In genomic region chr18:62572456-62572855, GRCh38 we compare ENCODE assay signal across 15 cellular contexts. TPM values are rescaled to one million over a fixed set of nuclear protein-coding genes. Genes with fewer than 3 reads are reported as not detected.
DNase-seq lines count a peak whose midpoint lies in the region; ATAC-seq and TF ChIP-seq lines count a peak whose summit lies in the region.
"Had no signal": no experiment of that assay in that cellular context is flagged by ENCODE, and none has a peak within 500 bp of the region (broad histone marks: within the 10 kb centered on the region; RNA-seq: fewer than 3 reads in every experiment).

No MANE protein-coding gene starts in this region.

- H3K27me3 ChIP-seq in IMR-90 (ENCODE audit: control insufficient read depth, insufficient read depth, low read length) (no peaks in the 10 kb centered on the region), foreskin keratinocyte (no peaks in the 10 kb centered on the region), PC-3 (ENCODE audit: low read length) (no peaks in the 10 kb centered on the region)
- H3K27me3 ChIP-seq: BLaER1 treated with 17β-estradiol and CSF1 and Interleukin-3, amounts not matched to agents 10 nM and 100 nM had no signal

- H3K23ac ChIP-seq in IMR-90 (ENCODE audit: low read depth, low read length) = no peak overlapping the region

- no CpG with 5 or more reads among the region's 3 CpGs for WGBS in IMR-90 (ENCODE audit: extremely low coverage in 2 of 2, insufficient read length in 1 of 2), 2 experiments

- H3K9me3 Mint-ChIP-seq in activated CD4-positive, alpha-beta T cell treated with anti-CD3 and anti-CD28 coated beads, Interleukin-2, amount 10 ng/mL, durations not matched to agents 7 days and 5 days = no peaks in the 10 kb centered on the region
- H3K9me3 Mint-ChIP-seq in activated naive CD8-positive, alpha-beta T cell treated with anti-CD3 and anti-CD28 coated beads, Interleukin-2, amount 50 U/mL, for 24 hours = no peaks in the 10 kb centered on the region

- H3K36me3 Mint-ChIP-seq in activated CD4-positive, alpha-beta T cell treated with anti-CD3 and anti-CD28 coated beads, Interleukin-2, amount 10 ng/mL, durations not matched to agents 7 days and 5 days (ENCODE audit: low read depth) = peaks cover 85% of the 10 kb centered on the region
- H3K36me3 Mint-ChIP-seq in activated naive CD8-positive, alpha-beta T cell treated with anti-CD3 and anti-CD28 coated beads, Interleukin-2, amount 50 U/mL, for 24 hours (ENCODE audit: low read depth) = peaks cover 76% of the 10 kb centered on the region

- no peak overlapping the region for H3K4me2 ChIP-seq in IMR-90 (ENCODE audit: low read depth, low read length)
- H3K4me2 ChIP-seq in PC-3 (ENCODE audit: low read length) = no peak overlapping the region
- H3K4me2 ChIP-seq: BLaER1 treated with 17β-estradiol and CSF1 and Interleukin-3, amounts not matched to agents 10 nM and 100 nM had no signal

- H3K27ac ChIP-seq in IMR-90 (ENCODE audit: insufficient read depth, low read length) = no peak overlapping the region; the same call in 1 of the 2 replicates
- H3K27ac ChIP-seq in foreskin keratinocyte = peak overlapping the region; percentile 7
- H3K27ac ChIP-seq in PC-3 (ENCODE audit: low read length) = no peak overlapping the region
- H3K27ac ChIP-seq: BLaER1 treated with 17β-estradiol and CSF1 and Interleukin-3, amounts not matched to agents 10 nM and 100 nM had no signal

- H3K4ac ChIP-seq in IMR-90 (ENCODE audit: low read depth, low read length) = no peak overlapping the region

- H3K9me1 ChIP-seq in IMR-90 (ENCODE audit: insufficient read depth, low read length) = no peaks in the 10 kb centered on the region; the same call in 1 of the 2 replicates

- H3F3A ChIP-seq in PC-3 (ENCODE audit: low read length, unreplicated experiment) = no peaks in the 10 kb centered on the region

- H3K14ac ChIP-seq in IMR-90 (replicated peaks; ENCODE audit: low read depth, low read length) = no peak overlapping the region

- no peak overlapping the region for H2AK9ac ChIP-seq in IMR-90 (replicated peaks; ENCODE audit: low read depth, low read length, poor library complexity)

- no peaks in the 10 kb centered on the region for H4K20me1 ChIP-seq in IMR-90 (ENCODE audit: insufficient read depth, low read length)
- no peaks in the 10 kb centered on the region for H4K20me1 ChIP-seq in PC-3 (ENCODE audit: low read length)

- in situ Hi-C loops in IMR-90 (cut with MboI; ENCODE audit: low sequenced_read_pairs) = loop anchor here (10.0 to 25.0 kb wide), 2 partner anchors 285 to 388 kb away; partner anchors contain the start of genes PIGN and RELCH

- peaks cover 0 to 6% of the 10 kb centered on the region in 2 experiments; a peak in 1 of 4 replicates for H3K79me1 ChIP-seq in IMR-90 (ENCODE audit: low read depth in 1 of 2, low read length in 2 of 2)

- H3K4me1 Mint-ChIP-seq in activated CD4-positive, alpha-beta T cell treated with anti-CD3 and anti-CD28 coated beads, Interleukin-2, amount 10 ng/mL, durations not matched to agents 7 days and 5 days = peaks cover 38% of the 10 kb centered on the region
- H3K4me1 Mint-ChIP-seq in activated naive CD8-positive, alpha-beta T cell treated with anti-CD3 and anti-CD28 coated beads, Interleukin-2, amount 50 U/mL, for 24 hours = peaks cover 26% of the 10 kb centered on the region

- H3K36me3 ChIP-seq in IMR-90 (ENCODE audit: control insufficient read depth, insufficient read depth, low read length) (peaks cover 16% of the 10 kb centered on the region), PC-3 (ENCODE audit: low read depth, low read length) (peaks cover 45% of the 10 kb centered on the region)

- no peak overlapping the region for H3K4me3 Mint-ChIP-seq in activated CD4-positive, alpha-beta T cell treated with anti-CD3 and anti-CD28 coated beads, Interleukin-2, amount 10 ng/mL, durations not matched to agents 7 days and 5 days
- no peak overlapping the region for H3K4me3 Mint-ChIP-seq in activated naive CD8-positive, alpha-beta T cell treated with anti-CD3 and anti-CD28 coated beads, Interleukin-2, amount 50 U/mL, for 24 hours

- H2BK20ac ChIP-seq in IMR-90 (ENCODE audit: low read depth, low read length) = no peak overlapping the region

- no peak for TF ChIP-seq RAD21 in IMR-90 (IDR thresholded peaks at IDR 0.05; ENCODE audit: low read length)

- peak overlapping the region; percentile 37 for H3K27ac Mint-ChIP-seq in activated CD4-positive, alpha-beta T cell treated with anti-CD3 and anti-CD28 coated beads, Interleukin-2, amount 10 ng/mL, durations not matched to agents 7 days and 5 days
- H3K27ac Mint-ChIP-seq in activated naive CD8-positive, alpha-beta T cell treated with anti-CD3 and anti-CD28 coated beads, Interleukin-2, amount 50 U/mL, for 24 hours = peak overlapping the region; percentile 19

- BruUV-seq in IMR-90 (replicated peaks; lab: Mats Ljungman, UMichigan) = no TSS peak
- BruUV-seq in PC-3 (replicated peaks; lab: Mats Ljungman, UMichigan) = no TSS peak

- H2BK15ac ChIP-seq in IMR-90 (ENCODE audit: low read depth, low read length) = no peak overlapping the region

- no peak for TF ChIP-seq POLR2A in IMR-90 (IDR thresholded peaks at IDR 0.05; ENCODE audit: low read depth, low read length)

- dilution Hi-C loops in IMR-90 (cut with HindIII; ENCODE audit: low sequenced_read_pairs, unreplicated experiment) = no loop called here

- H3K4me1 ChIP-seq in IMR-90 (ENCODE audit: control insufficient read depth, insufficient read depth, low read length) = peaks cover 4% of the 10 kb centered on the region; the same call in 1 of the 2 replicates
- peaks cover 13% of the 10 kb centered on the region for H3K4me1 ChIP-seq in foreskin keratinocyte
- H3K4me1 ChIP-seq in PC-3 (ENCODE audit: insufficient read depth, low read length) = no peaks in the 10 kb centered on the region

- intact Hi-C loops in IMR-90 (cut with micrococcal nuclease) (no loop called here), PC-3 (cut with micrococcal nuclease) (no loop called here)

- no peaks in the 10 kb centered on the region for H3K9me2 ChIP-seq in PC-3 (replicated peaks; ENCODE audit: low read length)

- H3K18ac ChIP-seq in IMR-90 (ENCODE audit: low read depth, low read length) = peak overlapping the region; percentile 91; the same call in 1 of the 2 replicates

- no peak overlapping the region for H3K56ac ChIP-seq in IMR-90 (ENCODE audit: extremely low read depth, insufficient read depth, low read length)

- H3K27me3 Mint-ChIP-seq in activated CD4-positive, alpha-beta T cell treated with anti-CD3 and anti-CD28 coated beads, Interleukin-2, amount 10 ng/mL, durations not matched to agents 7 days and 5 days = no peaks in the 10 kb centered on the region
- H3K27me3 Mint-ChIP-seq in activated naive CD8-positive, alpha-beta T cell treated with anti-CD3 and anti-CD28 coated beads, Interleukin-2, amount 50 U/mL, for 24 hours = no peaks in the 10 kb centered on the region

- TF ChIP-seq CTCF in IMR-90 (conservative IDR thresholded peaks at IDR 0.05; ENCODE audit: low read depth, low read length) (no peak), foreskin keratinocyte (conservative IDR thresholded peaks at IDR 0.05) (no peak), PC-3 (conservative IDR thresholded peaks at IDR 0.05; ENCODE audit: low read depth, low read length) (no peak)

- DNase-seq in activated CD4-positive, alpha-beta T cell treated with anti-CD3 and anti-CD28 coated beads, Interleukin-2, amount 10 ng/mL, durations not matched to agents 7 days and 5 days = no peak
- DNase-seq in activated CD4-positive, alpha-beta T cell treated with anti-CD3 and anti-CD28 coated beads, Interleukin-2, amount 50 U/mL, for 48 hours = no peak
- DNase-seq in IMR-90 (no peak), foreskin keratinocyte (peak in 1 of 2 donors; percentile 65), globus pallidus (ENCODE audit: low spot score) (no peak), PC-3 (no peak)
- DNase-seq in activated naive CD8-positive, alpha-beta T cell treated with anti-CD3 and anti-CD28 coated beads, Interleukin-2, amount 50 U/mL, for 24 hours = no peak
- DNase-seq in central memory CD4-positive, alpha-beta T cell = no peak
- DNase-seq: H7, MM.1S, NCI-H187 treated with DMSO at 0.1 percent for 48 hours, NCI-H2171, NCI-H82 had no signal

- H2AFZ ChIP-seq in IMR-90 (replicated peaks; ENCODE audit: low read length, poor library complexity) (no peak overlapping the region), PC-3 (ENCODE audit: low read length) (no peak overlapping the region)

- H4K5ac ChIP-seq in IMR-90 (ENCODE audit: low read depth, low read length) = no peak overlapping the region

- no peak overlapping the region for H2BK120ac ChIP-seq in IMR-90 (ENCODE audit: low read depth, low read length)

- H4K8ac ChIP-seq in IMR-90 (ENCODE audit: low read depth in 2 of 2, low read length in 2 of 2) = peak overlapping the region in 1 of 2 experiments; percentile 19; a peak in 1 of 4 replicates

- H3K4me3 ChIP-seq in IMR-90 (ENCODE audit: insufficient read depth, low read depth, low read length) (no peak overlapping the region), PC-3 (ENCODE audit: low read length) (no peak overlapping the region)
- H3K4me3 ChIP-seq: BLaER1 treated with 17β-estradiol and CSF1 and Interleukin-3, amounts not matched to agents 10 nM and 100 nM had no signal

- H3K79me2 ChIP-seq in PC-3 (ENCODE audit: low read length) = no peaks in the 10 kb centered on the region

- POLR2A ChIA-PET in activated CD4-positive, alpha-beta T cell treated with anti-CD3 and anti-CD28 coated beads, Interleukin-2, amount 10 ng/mL, durations not matched to agents 7 days and 5 days (lab: Charles Lee) = no interaction called here
- POLR2A ChIA-PET in IMR-90 (lab: Charles Lee; ENCODE audit: unreplicated experiment) = no interaction called here
- POLR2A ChIA-PET in PC-3 (lab: Charles Lee; ENCODE audit: unreplicated experiment) = no interaction called here

- H3K9ac ChIP-seq in IMR-90 (ENCODE audit: low read depth, low read length) = no peak overlapping the region
- no peak overlapping the region for H3K9ac ChIP-seq in PC-3 (ENCODE audit: low read length)
- H3K9ac ChIP-seq: BLaER1 treated with 17β-estradiol and CSF1 and Interleukin-3, amounts not matched to agents 10 nM and 100 nM had no signal

- CTCF ChIA-PET in activated CD4-positive, alpha-beta T cell treated with anti-CD3 and anti-CD28 coated beads, Interleukin-2, amount 10 ng/mL, durations not matched to agents 7 days and 5 days (lab: Charles Lee) = interaction anchor here (2.1 kb wide), 1 partner anchor 11 kb away, joined by 8 read pairs; no protein-coding TSS in a partner anchor
- CTCF ChIA-PET in IMR-90 (lab: Yijun Ruan, JAX) (interaction anchor here (1.1 kb wide), 1 partner anchor 11 kb away, joined by 3 read pairs; no protein-coding TSS in a partner anchor), PC-3 (lab: Charles Lee) (no interaction called here)

- H3K9me3 ChIP-seq in IMR-90 (ENCODE audit: control insufficient read depth, insufficient read depth, low read length) (no peaks in the 10 kb centered on the region), PC-3 (ENCODE audit: low read length) (no peaks in the 10 kb centered on the region)

- ATAC-seq in IMR-90 (ENCODE audit: low read depth) = no peak
- no peak for ATAC-seq in activated naive CD8-positive, alpha-beta T cell treated with anti-CD3 and anti-CD28 coated beads, Interleukin-2, amount 50 U/mL, for 24 hours
- ATAC-seq in foreskin keratinocyte = peak; percentile 36
- no peak for ATAC-seq in PC-3
- ATAC-seq: HepG2 had no signal

- H4K91ac ChIP-seq in IMR-90 (ENCODE audit: insufficient read depth, low read depth, low read length) = no peak overlapping the region

- H2BK5ac ChIP-seq in IMR-90 (ENCODE audit: low read depth, low read length, poor library complexity, severe bottlenecking) = no peak overlapping the region

- H2AK5ac ChIP-seq in IMR-90 (ENCODE audit: low read depth, low read length) = no peak overlapping the region

RNA-seq across cellular contexts. Expression of gene ZCCHC2, which starts 49.6 kb away (rescaled TPM):
- 10 to 100 TPM; 55.1 to 62.5 TPM for total RNA-seq in activated CD4-positive, alpha-beta T cell treated with anti-CD3 and anti-CD28 coated beads, Interleukin-2, amount 10 ng/mL, durations not matched to agents 7 days and 5 days
- total RNA-seq in IMR-90 (2012; rRNA removed) = 2.2 and 3.6 TPM in 2 replicates
- polyA plus RNA-seq in IMR-90 (2012; rRNA removed) = 3.2 and 4.1 TPM in 2 replicates
- polyA plus RNA-seq in IMR-90 (2012; cell fraction: cytosol; rRNA removed) = 1.5 and 2.1 TPM in 2 replicates
- polyA plus RNA-seq in IMR-90 (2012; cell fraction: nucleus; rRNA removed; ENCODE audit: low replicate concordance) = 5.9 and 9.1 TPM in 2 replicates
- total RNA-seq in foreskin keratinocyte = 16.2 and 16.6 TPM in 2 replicates
- 3.7 and 4.5 TPM in 2 replicates for polyA plus RNA-seq in foreskin keratinocyte
- total RNA-seq in PC-3 (2014; rRNA removed) = 17.3 and 24.9 TPM in 2 replicates
